Comparison of ENCODE assay signal across 8 cellular contexts in genomic region chr12:106223485-106224391, GRCh38. TPM values are rescaled to one million over a fixed set of nuclear protein-coding genes. Genes with fewer than 3 reads are reported as not detected.
DNase-seq lines count a peak whose midpoint lies in the region; FAIRE-seq and TF ChIP-seq lines count a peak whose summit lies in the region.

No MANE protein-coding gene starts in this region.

- H3K9me3 ChIP-seq in ovary (no peaks in the 10 kb centered on the region), vagina (no peaks in the 10 kb centered on the region)

- H3K27me3 ChIP-seq in ovary (no peaks in the 10 kb centered on the region), vagina (no peaks in the 10 kb centered on the region)

- 22 to 28% (median 22%) methylated on average over 9 of the region's 9 CpGs for WGBS in ovary, 3 donors

- intact Hi-C loops in ovary (cut with DNase I) (loop anchor here in 3 of 4 donors (5.0 to 10.0 kb wide), 4 partner anchors 49 to 809 kb away; partner anchors contain the start of gene POLR3B (in 1 of the 3)), vagina (cut with DNase I) (no loop called here)

- H3K4me3 ChIP-seq in ovary (no peak overlapping the region), vagina (no peak overlapping the region)

- TF ChIP-seq CTCF in RWPE1 (conservative IDR thresholded peaks at IDR 0.05; ENCODE audit: low read depth) (peak; percentile 95), ovary (IDR thresholded peaks at IDR 0.05) (peak; percentile 75 to 91 (median 84)), vagina (IDR thresholded peaks at IDR 0.05) (peak; percentile 66 to 94 (median 84))

- no peak for TF ChIP-seq EP300 in ovary (IDR thresholded peaks at IDR 0.05)

- CTCF ChIA-PET in RWPE1 (lab: Yijun Ruan, JAX), result interaction anchor here (0.5 to 1.3 kb wide), 19 partner anchors 12 to 1477 kb away, joined by 3 to 7 read pairs (median 3); no protein-coding TSS in a partner anchor

- H3K27ac ChIP-seq in RWPE1, result no peak overlapping the region
- H3K27ac ChIP-seq in ovary, result peak overlapping the region in 1 of 2 donors; percentile 37
- peak overlapping the region; percentile 66 for H3K27ac ChIP-seq in vagina

- H3K4me1 ChIP-seq in ovary (ENCODE audit: insufficient read depth), result no peaks in the 10 kb centered on the region
- H3K4me1 ChIP-seq in vagina, result peaks cover 28% of the 10 kb centered on the region

- TF ChIP-seq POLR2A in ovary (IDR thresholded peaks at IDR 0.05) (no peak), vagina (IDR thresholded peaks at IDR 0.05) (no peak)

- FAIRE-seq in GM19239 (lab: Jason Lieb, UNC), result peak; percentile 71
- no peak for FAIRE-seq in frontal cortex (lab: Jason Lieb, UNC)

- H3K36me3 ChIP-seq in ovary (no peaks in the 10 kb centered on the region), vagina (no peaks in the 10 kb centered on the region)

- DNase-seq in Ammon's horn (ENCODE audit: low spot score) (peak; percentile 76), GM19239 (ENCODE audit: insufficient read length, low spot score) (peak; percentile 76), LHCN-M2 (ENCODE audit: low read depth) (peak; percentile 46), RWPE1 (ENCODE audit: low spot score) (peak; percentile 80), frontal cortex (ENCODE audit: low spot score in 2 of 2) (peak; percentile 66 to 79), ovary (peak; percentile 68 to 84 (median 77)), vagina (ENCODE audit: extremely low spot score in 2 of 2) (peak in 1 of 2 donors; percentile 86)
- peak; percentile 50 for DNase-seq in activated T-helper 9 cell treated with anti-CD3 and anti-CD28 coated beads, Interleukin-2, amount 50 U/mL, for 16 hours (ENCODE audit: low read depth)

- POLR2A ChIA-PET in RWPE1 (lab: Yijun Ruan, JAX; ENCODE audit: low non-redundant PET), result no interaction called here

RNA-seq across cellular contexts. Expression of gene CKAP4, which starts 24.1 kb away (rescaled TPM):
- 177 and 193 TPM in 2 replicates for total RNA-seq in LHCN-M2 (2014; rRNA removed)
- 202 TPM for polyA plus RNA-seq in LHCN-M2 (2012)
- total RNA-seq in frontal cortex, result 24.1 TPM
- total RNA-seq in ovary, result 10 to 100 TPM; 32.0 to 59.4 (median 55.4) TPM
- 10 to 100 TPM; 26.4 to 87.4 TPM for polyA plus RNA-seq in ovary
- total RNA-seq in vagina, result 42.5 TPM
